In genomic region chr18:63758616-63759015, GRCh38 we compare ENCODE assay signal across 21 cellular contexts. TPM values are rescaled to one million over a fixed set of nuclear protein-coding genes. Genes with fewer than 3 reads are reported as not detected.
DNase-seq lines count a peak whose midpoint lies in the region; ATAC-seq, FAIRE-seq and TF ChIP-seq lines count a peak whose summit lies in the region.
"Had no signal": no experiment of that assay in that cellular context is flagged by ENCODE, and none has a peak within 500 bp of the region (broad histone marks: within the 10 kb centered on the region; RNA-seq: fewer than 3 reads in every experiment).

No MANE protein-coding gene starts in this region.

- no peaks in the 10 kb centered on the region for H3K27me3 ChIP-seq in WERI-Rb-1 (ENCODE audit: insufficient read depth, low read depth, severe bottlenecking)
- H3K27me3 ChIP-seq in HepG2 (ENCODE audit: control insufficient read depth in 1 of 2, insufficient read depth in 2 of 2, low read length in 2 of 2) = no peaks in the 10 kb centered on the region
- H3K27me3 ChIP-seq: BLaER1, MG63 had no signal

- no peaks in the 10 kb centered on the region for H3K79me2 ChIP-seq in HepG2 (ENCODE audit: insufficient read depth, low read length)

- no peak for TF ChIP-seq RAD21 in HepG2 (CRISPR knock-in tag; IDR thresholded peaks at IDR 0.05)

- FAIRE-seq in HepG2 (lab: Jason Lieb, UNC) = no peak
- FAIRE-seq: GM12891 had no signal

- POLR2A ChIA-PET in HepG2 (lab: Yijun Ruan, JAX) = no interaction called here

- H3K4me1 ChIP-seq in HepG2 (ENCODE audit: insufficient read depth, low read length) = no peaks in the 10 kb centered on the region
- H3K4me1 ChIP-seq: BLaER1, HAP-1 had no signal

- TF ChIP-seq EP300 in HepG2 (IDR thresholded peaks at IDR 0.05; ENCODE audit: low read depth in 2 of 2, low read length in 2 of 2) = no peak
- TF ChIP-seq EP300 in HepG2 (CRISPR knock-in tag; IDR thresholded peaks at IDR 0.05; ENCODE audit: borderline replicate concordance) = no peak

- H3K9me3 ChIP-seq in WERI-Rb-1 (ENCODE audit: severe bottlenecking) = no peaks in the 10 kb centered on the region
- peaks cover 19% of the 10 kb centered on the region; the same call in 1 of the 2 replicates for H3K9me3 ChIP-seq in HepG2 (ENCODE audit: low read length)
- H3K9me3 ChIP-seq: HAP-1 had no signal

- intact Hi-C loops in HepG2 (cut with micrococcal nuclease; ENCODE audit: unreplicated experiment) = loop anchor here (5.0 kb wide), 1 partner anchor 171 kb away; the partner anchor contains the start of gene SERPINB13

- H3K27ac ChIP-seq in WERI-Rb-1 = no peak overlapping the region
- H3K27ac ChIP-seq in HepG2 (ENCODE audit: extremely low read length, insufficient read depth, low read length) = no peak overlapping the region
- H3K27ac ChIP-seq: 22Rv1, BLaER1, SK-N-MC had no signal

- TF ChIP-seq POLR2A in HepG2 (IDR thresholded peaks at IDR 0.05; ENCODE audit: insufficient read depth in 1 of 2, low read depth in 2 of 2, low read length in 2 of 2) = no peak

- no peaks in the 10 kb centered on the region for H3K36me3 ChIP-seq in WERI-Rb-1
- no peaks in the 10 kb centered on the region for H3K36me3 ChIP-seq in HepG2 (replicated peaks in 1 of 2; ENCODE audit: control insufficient read depth in 1 of 2, insufficient read depth in 2 of 2, low read length in 2 of 2)
- H3K36me3 ChIP-seq: BLaER1, HAP-1, MG63 had no signal

- no peak overlapping the region for H3K9ac ChIP-seq in HepG2 (ENCODE audit: insufficient read depth, low read depth, low read length)
- H3K9ac ChIP-seq: BLaER1 had no signal

- no peaks in the 10 kb centered on the region for H4K20me1 ChIP-seq in HepG2 (ENCODE audit: insufficient read depth, low read length)
- H4K20me1 ChIP-seq: BLaER1 had no signal

- DNase-seq in DMS53 (lab: John Stamatoyannopoulos, UW) (peak; percentile 60), DMS53 treated with DMSO at 0.1 percent for 48 hours (lab: John Stamatoyannopoulos, UW; ENCODE audit: unreplicated experiment) (no peak), NCI-H510A treated with DMSO at 0.1 percent for 48 hours (lab: John Stamatoyannopoulos, UW) (peak; percentile 56), astrocyte of the spinal cord (ENCODE audit: low read depth, low spot score) (peak; percentile 34), retina (peak; percentile 69), WERI-Rb-1 (no peak), HepG2 (ENCODE audit: low spot score) (no peak)
- DNase-seq: CD8-positive, alpha-beta memory T cell; DMS153; MG63; NCI-H1436 treated with DMSO at 0.1 percent for 48 hours; NCI-H2081 treated with DMSO at 0.1 percent for 48 hours; T-cell had no signal

- TF ChIP-seq CTCF in astrocyte of the spinal cord (IDR thresholded peaks at IDR 0.05; ENCODE audit: low read depth, low read length) = no peak
- TF ChIP-seq CTCF in WERI-Rb-1 (IDR thresholded peaks at IDR 0.05; ENCODE audit: low read depth, low read length) = no peak
- TF ChIP-seq CTCF in HepG2 (CRISPR knock-in tag; IDR thresholded peaks at IDR 0.05) = no peak

- WGBS in HepG2 (ENCODE audit: low lambda C conversion rate) = 0% methylated on average over 2 of the region's 2 CpGs

- ATAC-seq in HepG2 = no peak
- no peak for ATAC-seq in HG02970 (IDR thresholded peaks at IDR 0.05; ENCODE audit: low FRiP score, unreplicated experiment)
- ATAC-seq: T-cell had no signal

- in situ Hi-C loops in astrocyte of the spinal cord (cut with HindIII; ENCODE audit: low sequenced_read_pairs) = no loop called here
- in situ Hi-C loops in HepG2 (cut with HindIII; ENCODE audit: extremely low pct_ligation_motif_present, low pct_unique_long_range_greater_than_20kb) = no loop called here

- BruUV-seq in HepG2 (replicated peaks; lab: Mats Ljungman, UMichigan) = no TSS peak

- H3K4me3 ChIP-seq in astrocyte of the spinal cord (ENCODE audit: low read depth, low read length) (no peak overlapping the region), WERI-Rb-1 (ENCODE audit: low read depth, low read length) (no peak overlapping the region), HepG2 (replicated peaks in 1 of 3; ENCODE audit: insufficient read depth in 1 of 3, low read depth in 2 of 3, low read length in 3 of 3) (no peak overlapping the region)
- H3K4me3 ChIP-seq: BLaER1, HAP-1, MG63, SK-N-MC had no signal

- H3K4me2 ChIP-seq in HepG2 (ENCODE audit: low read depth, low read length) = no peak overlapping the region
- H3K4me2 ChIP-seq: BLaER1 had no signal

- no peak overlapping the region for H2AFZ ChIP-seq in HepG2 (ENCODE audit: low read length)

- CTCF ChIA-PET in HepG2 (lab: Yijun Ruan, JAX; ENCODE audit: low intra/inter-chr PET ratio, low total read pairs) = no interaction called here

TF ChIP-seq in HepG2, 621 proteins besides CTCF, POLR2A, EP300 and RAD21:
- TF ChIP-seq RFX3 (CRISPR knock-in tag; IDR thresholded peaks at IDR 0.05) (no peak), ADNP (CRISPR knock-in tag; IDR thresholded peaks at IDR 0.05) (no peak)

RNA-seq across cellular contexts. Expression of gene SERPINB7, which starts 16.6 kb away (rescaled TPM):
- not detected in 2 replicates for total RNA-seq in HepG2 (2016; rRNA removed; fragmentation: Illumina TruSeq; extraction: Trizol)
- total RNA-seq in HepG2 (2016; cell fraction: cytosol; rRNA removed; fragmentation: Illumina TruSeq; extraction: Trizol; ENCODE audit: low read depth) = not detected in 2 replicates
- total RNA-seq in HepG2 (2016; cell fraction: insoluble cytoplasmic fraction; rRNA removed; fragmentation: Illumina TruSeq; extraction: Trizol) = not detected in 2 replicates
- not detected in 2 replicates for total RNA-seq in HepG2 (2016; cell fraction: membrane; rRNA removed; fragmentation: Illumina TruSeq; extraction: Trizol)
- total RNA-seq in HepG2 (2016; cell fraction: nucleus; rRNA removed; fragmentation: Illumina TruSeq; extraction: Trizol) = not detected in 2 replicates
- polyA plus RNA-seq in HepG2 (2011; rRNA removed) = not detected in 2 replicates
- polyA plus RNA-seq in HepG2 (2011; cell fraction: cytosol; rRNA removed) = not detected in 2 replicates
- not detected in 2 replicates for polyA plus RNA-seq in HepG2 (2011; cell fraction: nucleus; rRNA removed)
- polyA plus RNA-seq in HepG2 (2012) = not detected in 2 replicates
- not detected in 2 replicates for polyA plus RNA-seq in HepG2 (2016; cell fraction: cytosol; fragmentation: Illumina TruSeq; extraction: Trizol; ENCODE audit: low read depth)
- not detected in 2 replicates for polyA plus RNA-seq in HepG2 (2016; cell fraction: insoluble cytoplasmic fraction; fragmentation: Illumina TruSeq; extraction: Trizol; ENCODE audit: low read depth)
- not detected in 2 replicates for polyA plus RNA-seq in HepG2 (2016; cell fraction: membrane; fragmentation: Illumina TruSeq; extraction: Trizol; ENCODE audit: low read depth)
- polyA plus RNA-seq in HepG2 (2016; cell fraction: nucleus; fragmentation: Illumina TruSeq; extraction: Trizol; ENCODE audit: insufficient read depth, low read depth) = not detected in 2 replicates
- polyA minus RNA-seq in HepG2 (2011; rRNA and poly(A)+ RNA removed; ENCODE audit: low replicate concordance) = not detected in 2 replicates
- polyA minus RNA-seq in HepG2 (2011; cell fraction: cytosol; rRNA and poly(A)+ RNA removed) = not detected in 2 replicates
- not detected in 2 replicates for polyA minus RNA-seq in HepG2 (2011; cell fraction: nucleus; rRNA and poly(A)+ RNA removed)
- total RNA-seq: CD8-positive, alpha-beta memory T cell; G401; OCI-LY7; T-cell had no signal
- polyA plus RNA-seq: CD8-positive, alpha-beta memory T cell had no signal

RNA-seq across cellular contexts. Expression of gene SERPINB11, which starts 55.9 kb away (rescaled TPM):
- not detected in 2 replicates for total RNA-seq in HepG2 (2016; rRNA removed; fragmentation: Illumina TruSeq; extraction: Trizol)
- total RNA-seq in HepG2 (2016; cell fraction: cytosol; rRNA removed; fragmentation: Illumina TruSeq; extraction: Trizol; ENCODE audit: low read depth) = not detected in 2 replicates
- not detected in 2 replicates for total RNA-seq in HepG2 (2016; cell fraction: insoluble cytoplasmic fraction; rRNA removed; fragmentation: Illumina TruSeq; extraction: Trizol)
- total RNA-seq in HepG2 (2016; cell fraction: membrane; rRNA removed; fragmentation: Illumina TruSeq; extraction: Trizol) = not detected in 2 replicates
- not detected in 2 replicates for total RNA-seq in HepG2 (2016; cell fraction: nucleus; rRNA removed; fragmentation: Illumina TruSeq; extraction: Trizol)
- not detected in 2 replicates for polyA plus RNA-seq in HepG2 (2011; rRNA removed)
- polyA plus RNA-seq in HepG2 (2011; cell fraction: cytosol; rRNA removed) = not detected in 2 replicates
- not detected in 2 replicates for polyA plus RNA-seq in HepG2 (2011; cell fraction: nucleus; rRNA removed)
- not detected in 2 replicates for polyA plus RNA-seq in HepG2 (2012)
- not detected in 2 replicates for polyA plus RNA-seq in HepG2 (2016; cell fraction: cytosol; fragmentation: Illumina TruSeq; extraction: Trizol; ENCODE audit: low read depth)
- polyA plus RNA-seq in HepG2 (2016; cell fraction: insoluble cytoplasmic fraction; fragmentation: Illumina TruSeq; extraction: Trizol; ENCODE audit: low read depth) = not detected in 2 replicates
- not detected in 2 replicates for polyA plus RNA-seq in HepG2 (2016; cell fraction: membrane; fragmentation: Illumina TruSeq; extraction: Trizol; ENCODE audit: low read depth)
- not detected in 2 replicates for polyA plus RNA-seq in HepG2 (2016; cell fraction: nucleus; fragmentation: Illumina TruSeq; extraction: Trizol; ENCODE audit: insufficient read depth, low read depth)
- not detected in 2 replicates for polyA minus RNA-seq in HepG2 (2011; rRNA and poly(A)+ RNA removed; ENCODE audit: low replicate concordance)
- polyA minus RNA-seq in HepG2 (2011; cell fraction: cytosol; rRNA and poly(A)+ RNA removed) = not detected in 2 replicates
- not detected in 2 replicates for polyA minus RNA-seq in HepG2 (2011; cell fraction: nucleus; rRNA and poly(A)+ RNA removed)
- total RNA-seq: CD8-positive, alpha-beta memory T cell; G401; OCI-LY7; T-cell had no signal
- polyA plus RNA-seq: CD8-positive, alpha-beta memory T cell had no signal

Comparison
In these comparisons a context has a peak if more than half of its experiments do, and no peak if none do; other contexts are left out.
1. DNase-seq: peak in DMS53 (single experiment), NCI-H510A treated with DMSO at 0.1 percent for 48 hours (single experiment), astrocyte of the spinal cord (single experiment) and retina (single experiment); none in DMS53 treated with DMSO at 0.1 percent for 48 hours (single experiment), WERI-Rb-1 (single experiment) and HepG2 (single experiment).